Comparison of ENCODE assay signal across 2 cellular contexts in the genomic region with DNA sequence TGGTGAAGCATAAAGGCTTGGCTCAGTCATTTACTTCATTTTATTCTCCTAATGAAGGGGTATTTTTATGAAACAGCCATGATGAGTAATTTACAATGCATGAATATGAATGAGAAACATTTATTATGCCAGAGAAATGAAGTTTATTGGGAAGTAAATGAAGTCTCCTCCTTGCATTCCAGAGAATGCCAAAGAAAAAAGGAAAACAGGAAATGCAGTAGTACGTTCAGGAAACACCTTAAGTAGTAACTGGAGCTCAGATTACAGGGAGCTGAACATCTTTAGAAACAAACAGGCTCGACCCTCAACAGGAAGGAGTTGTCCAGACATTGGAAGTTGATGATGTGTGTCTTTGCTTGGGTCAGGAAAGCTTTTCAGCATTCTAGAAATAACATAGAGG.
TF ChIP-seq lines count a peak whose summit lies in the region.

No MANE protein-coding gene starts in this region.

TF ChIP-seq in SK-N-SH, 30 proteins besides CTCF, POLR2A, EP300 and RAD21 (continued from another document):
- no peak for TF ChIP-seq MEF2A (IDR thresholded peaks at IDR 0.05; ENCODE audit: borderline replicate concordance, low read depth)
- TF ChIP-seq FOXJ3 (CRISPR knock-in tag; IDR thresholded peaks at IDR 0.05): no peak
- TF ChIP-seq, protein P1, sequence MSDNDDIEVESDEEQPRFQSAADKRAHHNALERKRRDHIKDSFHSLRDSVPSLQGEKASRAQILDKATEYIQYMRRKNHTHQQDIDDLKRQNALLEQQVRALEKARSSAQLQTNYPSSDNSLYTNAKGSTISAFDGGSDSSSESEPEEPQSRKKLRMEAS (IDR thresholded peaks at IDR 0.05; ENCODE audit: low read depth): no peak
- TF ChIP-seq EZH2phosphoT487 (IDR thresholded peaks at IDR 0.05; ENCODE audit: borderline replicate concordance, low read depth): no peak
- no peak for TF ChIP-seq NFIC (IDR thresholded peaks at IDR 0.05; ENCODE audit: borderline replicate concordance)
TF ChIP-seq in SK-N-SH: peak in this region for 0.

TF ChIP-seq in SK-N-SH treated with all-trans-retinoic acid at 6 μM for 48 hours, 23 proteins besides CTCF, POLR2A, EP300 and RAD21:
- no peak for TF ChIP-seq TSHZ2 (CRISPR knock-in tag; IDR thresholded peaks at IDR 0.05)
- no peak for TF ChIP-seq TCF4 (CRISPR knock-in tag; IDR thresholded peaks at IDR 0.05; ENCODE audit: borderline replicate concordance)
- TF ChIP-seq BACH2 (CRISPR knock-in tag; IDR thresholded peaks at IDR 0.05; ENCODE audit: borderline replicate concordance): no peak
- no peak for TF ChIP-seq ISL1 (CRISPR knock-in tag; IDR thresholded peaks at IDR 0.05)
- TF ChIP-seq ZC3H10 (CRISPR knock-in tag; IDR thresholded peaks at IDR 0.05): no peak
- TF ChIP-seq CSDC2 (CRISPR knock-in tag; IDR thresholded peaks at IDR 0.05): no peak
- TF ChIP-seq GLIS3 (CRISPR knock-in tag; IDR thresholded peaks at IDR 0.05): no peak
- TF ChIP-seq OSR1 (CRISPR knock-in tag; IDR thresholded peaks at IDR 0.05): no peak
- no peak for TF ChIP-seq ZNF8 (CRISPR knock-in tag; IDR thresholded peaks at IDR 0.05)
- no peak for TF ChIP-seq POU6F1 (CRISPR knock-in tag; IDR thresholded peaks at IDR 0.05; ENCODE audit: borderline replicate concordance, low read depth)
- TF ChIP-seq ZFP30 (CRISPR knock-in tag; IDR thresholded peaks at IDR 0.05): no peak
- no peak for TF ChIP-seq PPARA (CRISPR knock-in tag; IDR thresholded peaks at IDR 0.05; ENCODE audit: borderline replicate concordance)
- no peak for TF ChIP-seq SNAI2 (CRISPR knock-in tag; IDR thresholded peaks at IDR 0.05)
- TF ChIP-seq TOX (CRISPR knock-in tag; IDR thresholded peaks at IDR 0.05; ENCODE audit: borderline replicate concordance): no peak
- TF ChIP-seq RARB (CRISPR knock-in tag; IDR thresholded peaks at IDR 0.05): no peak
